Comparison of ENCODE assay signal across 8 cellular contexts in the genomic region with DNA sequence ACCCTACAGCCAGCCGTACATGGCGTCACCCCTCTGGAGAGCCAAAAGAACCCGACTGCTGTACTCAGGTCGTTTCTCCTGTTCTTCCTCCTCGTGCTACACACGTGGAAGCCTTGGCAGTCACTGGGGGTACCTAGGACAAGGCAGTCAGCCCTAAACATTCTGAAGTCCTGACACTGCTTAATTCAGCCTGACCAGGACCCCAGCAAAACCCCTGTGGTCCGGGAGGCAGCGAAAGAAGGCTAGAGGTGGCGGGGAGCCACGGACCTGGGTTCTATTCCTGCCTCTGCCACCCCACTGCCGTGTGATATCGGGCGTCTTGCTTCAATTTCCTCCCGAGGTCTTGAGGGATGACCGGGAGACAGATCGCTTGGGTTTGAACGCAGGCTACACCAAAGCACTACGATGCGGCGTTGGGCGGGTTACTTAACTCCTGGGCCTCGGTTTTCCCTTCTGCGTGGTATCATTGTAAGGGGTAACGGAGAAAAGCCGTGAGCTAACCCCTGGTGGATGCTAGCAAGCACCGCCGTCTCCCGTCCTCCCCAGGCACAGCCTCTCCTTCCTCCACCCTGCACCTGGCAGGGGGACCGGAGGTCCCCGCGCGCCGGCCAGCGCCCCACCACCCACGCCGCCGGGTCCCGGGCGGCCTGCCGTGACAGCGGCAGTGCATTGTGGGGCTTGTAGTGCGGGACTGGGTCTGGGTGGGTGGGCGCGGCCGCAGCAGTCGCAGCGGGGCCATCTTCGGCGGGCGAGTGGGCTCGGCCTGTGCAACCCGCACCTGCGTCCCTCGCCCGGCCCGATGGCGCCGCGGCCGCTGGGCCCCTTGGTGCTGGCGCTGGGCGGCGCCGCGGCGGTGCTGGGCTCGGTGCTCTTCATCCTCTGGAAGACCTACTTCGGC. TPM values are rescaled to one million over a fixed set of nuclear protein-coding genes. Genes with fewer than 3 reads are reported as not detected.
DNase-seq lines count a peak whose midpoint lies in the region; ATAC-seq and TF ChIP-seq lines count a peak whose summit lies in the region.

Gene ARL10, plus strand, starts transcription at position 723 of the 898 bp plus-strand sequence. Its CDS starts 77 bp downstream, at position 800.

- DNase-seq in 8988T (peak; percentile 41), GM19238 (ENCODE audit: insufficient read length, low spot score) (peak; percentile 64), NAMALWA (ENCODE audit: low spot score) (peak; percentile 43), activated T-cell treated with anti-CD3 and anti-CD28 coated beads for 48 hours (ENCODE audit: low read depth) (peak; percentile 66), esophagus muscularis mucosa (ENCODE audit: extremely low spot score) (no peak), myocyte (ENCODE audit: low read depth) (peak; percentile 59), GM19240 (ENCODE audit: insufficient read length, low spot score) (no peak)

- H3K36me3 ChIP-seq in esophagus muscularis mucosa: peaks cover 8 to 30% (median 25%) of the 10 kb centered on the region in 4 donors

- peaks cover 15 to 50% (median 44%) of the 10 kb centered on the region in 4 donors for H3K4me1 ChIP-seq in esophagus muscularis mucosa

- TF ChIP-seq CTCF in esophagus muscularis mucosa (IDR thresholded peaks at IDR 0.05): no peak

- H3K27ac Mint-ChIP-seq in stimulated activated memory B cell treated with anti-CD40 and anti-IgM and Interleukin-4, amounts not matched to agents 10 μg/mL and 1 μg/mL and 100 μg/mL, for 72 hours: peak within 1 kb of the TSS; percentile 79

- TF ChIP-seq POLR2A in esophagus muscularis mucosa (IDR thresholded peaks at IDR 0.05; ENCODE audit: low read depth): no peak

- no peaks in the 10 kb centered on the region for H3K27me3 Mint-ChIP-seq in stimulated activated memory B cell treated with anti-CD40 and anti-IgM and Interleukin-4, amounts not matched to agents 10 μg/mL and 1 μg/mL and 100 μg/mL, for 72 hours

- peak within 1 kb of the TSS; percentile 76 to 96 (median 94) for H3K4me3 ChIP-seq in esophagus muscularis mucosa

- TF ChIP-seq EP300 in esophagus muscularis mucosa (IDR thresholded peaks at IDR 0.05): no peak

- H3K4me1 Mint-ChIP-seq in stimulated activated memory B cell treated with anti-CD40 and anti-IgM and Interleukin-4, amounts not matched to agents 10 μg/mL and 1 μg/mL and 100 μg/mL, for 72 hours: peaks cover 35% of the 10 kb centered on the region

- H3K4me3 Mint-ChIP-seq in stimulated activated memory B cell treated with anti-CD40 and anti-IgM and Interleukin-4, amounts not matched to agents 10 μg/mL and 1 μg/mL and 100 μg/mL, for 72 hours: peak within 1 kb of the TSS; percentile 83

- intact Hi-C loops in esophagus muscularis mucosa (cut with DNase I): no loop called here

- H3K27ac ChIP-seq in esophagus muscularis mucosa (replicated peaks in 1 of 4): peak within 1 kb of the TSS; percentile 83 to 90 (median 88)

- H3K36me3 Mint-ChIP-seq in stimulated activated memory B cell treated with anti-CD40 and anti-IgM and Interleukin-4, amounts not matched to agents 10 μg/mL and 1 μg/mL and 100 μg/mL, for 72 hours: peaks cover 15% of the 10 kb centered on the region

- no peaks in the 10 kb centered on the region for H3K9me3 Mint-ChIP-seq in stimulated activated memory B cell treated with anti-CD40 and anti-IgM and Interleukin-4, amounts not matched to agents 10 μg/mL and 1 μg/mL and 100 μg/mL, for 72 hours

- no peaks in the 10 kb centered on the region for H3K9me3 ChIP-seq in esophagus muscularis mucosa

- ATAC-seq in stimulated activated memory B cell treated with anti-CD40 and anti-IgM and Interleukin-4, amounts not matched to agents 10 μg/mL and 1 μg/mL and 100 μg/mL, for 72 hours: peak; percentile 70

- 16% methylated on average over 24 of the region's 68 CpGs for WGBS in esophagus muscularis mucosa

- no peaks in the 10 kb centered on the region for H3K27me3 ChIP-seq in esophagus muscularis mucosa

RNA-seq across cellular contexts. Expression of gene ARL10, which starts in this region (rescaled TPM):
- 10 to 100 TPM in 1 of 4 donors, 1 to 10 TPM in 3; 5.4 to 16.9 (median 7.1) TPM for total RNA-seq in esophagus muscularis mucosa
- total RNA-seq in myocyte: 6.5 TPM in 2 replicates
- 14.3 TPM for polyA plus RNA-seq in myocyte (2012)

Comparison
In these comparisons a context has a peak if more than half of its experiments do, and no peak if none do; other contexts are left out.
1. DNase-seq: peak in 8988T (single experiment), GM19238 (single experiment), NAMALWA (single experiment), activated T-cell treated with anti-CD3 and anti-CD28 coated beads for 48 hours (single experiment) and myocyte (single experiment); none in esophagus muscularis mucosa (single experiment) and GM19240 (single experiment).